In genomic region chr2:126886201-126886905, GRCh38 we compare ENCODE assay signal across 9 cellular contexts. TPM values are rescaled to one million over a fixed set of nuclear protein-coding genes. Genes with fewer than 3 reads are reported as not detected.
DNase-seq lines count a peak whose midpoint lies in the region; ATAC-seq and TF ChIP-seq lines count a peak whose summit lies in the region.
"Had no signal": no experiment of that assay in that cellular context is flagged by ENCODE, and none has a peak within 500 bp of the region (broad histone marks: within the 10 kb centered on the region; RNA-seq: fewer than 3 reads in every experiment).

No MANE protein-coding gene starts in this region.

- TF ChIP-seq CTCF in OCI-LY7 (conservative IDR thresholded peaks at IDR 0.05; ENCODE audit: low read length) (peak; percentile 65), astrocyte of the spinal cord (IDR thresholded peaks at IDR 0.05; ENCODE audit: low read depth, low read length) (peak; percentile 58), spleen (IDR thresholded peaks at IDR 0.05 in 8 of 11, conservative IDR thresholded peaks at IDR 0.05 in 3 of 11) (peak in 10 of 11 experiments; percentile 24 to 75 (median 56))

- H2AFZ ChIP-seq in OCI-LY7 (ENCODE audit: low read length), result no peak overlapping the region

- WGBS in spleen, 5 donors, result 2 to 5% (median 3%) methylated on average over 11 to 40 of the region's 40 CpGs

- no peak overlapping the region for H3K4me3 ChIP-seq in OCI-LY7 (ENCODE audit: low read depth, low read length, poor library complexity, severe bottlenecking)
- peak overlapping the region; percentile 17 for H3K4me3 ChIP-seq in astrocyte of the spinal cord (ENCODE audit: low read depth, low read length)
- H3K4me3 ChIP-seq in spleen, result peak overlapping the region; percentile 7 to 61 (median 23)

- no peaks in the 10 kb centered on the region for H3K36me3 Mint-ChIP-seq in immature natural killer cell

- TF ChIP-seq POLR2A in spleen (IDR thresholded peaks at IDR 0.05), result no peak

- ATAC-seq in GM18498 (IDR thresholded peaks at IDR 0.05; ENCODE audit: unreplicated experiment) (peak; percentile 74), HG02610 (IDR thresholded peaks at IDR 0.05; ENCODE audit: unreplicated experiment) (peak; percentile 70), HG02763 (IDR thresholded peaks at IDR 0.05; ENCODE audit: unreplicated experiment) (no peak)

- in situ Hi-C loops in astrocyte of the spinal cord (cut with HindIII; ENCODE audit: low sequenced_read_pairs), result no loop called here

- DNase-seq in OCI-LY7 (ENCODE audit: low spot score) (peak; percentile 38), astrocyte of the spinal cord (ENCODE audit: low read depth, low spot score) (peak; percentile 12), immature natural killer cell (peak in 2 of 3 donors; percentile 2 to 18), spleen (peak; percentile 84), NCI-H510A (lab: John Stamatoyannopoulos, UW) (no peak)

- H3K27me3 ChIP-seq in spleen (replicated peaks in 1 of 7), result peaks cover 0 to 43% (median 11%) of the 10 kb centered on the region in 7 donors

- H3K4me1 Mint-ChIP-seq in immature natural killer cell, result peaks cover 0 to 3% of the 10 kb centered on the region in 2 donors

- no TSS peak for BruUV-seq in OCI-LY7 (replicated peaks; lab: Mats Ljungman, UMichigan)

- H3K9me3 ChIP-seq in OCI-LY7 (ENCODE audit: low read length) (no peaks in the 10 kb centered on the region), spleen (no peaks in the 10 kb centered on the region)

- H3K79me2 ChIP-seq in OCI-LY7 (ENCODE audit: insufficient read depth, low read depth, low read length), result no peaks in the 10 kb centered on the region

- H3K27me3 Mint-ChIP-seq in immature natural killer cell (ENCODE audit: low read depth in 3 of 3), result peaks cover 6 to 10% (median 7%) of the 10 kb centered on the region in 3 donors

- no peak overlapping the region for H3K27ac Mint-ChIP-seq in immature natural killer cell

- H3K27ac ChIP-seq in OCI-LY7 (ENCODE audit: low read depth, low read length, poor library complexity, severe bottlenecking), result no peak overlapping the region
- H3K27ac ChIP-seq in spleen, result no peak overlapping the region

- H3K4me1 ChIP-seq in OCI-LY7 (ENCODE audit: insufficient read depth, low read length, poor library complexity, severe bottlenecking) (no peaks in the 10 kb centered on the region), spleen (peaks cover 0 to 15% (median 9%) of the 10 kb centered on the region in 6 donors)

- no peaks in the 10 kb centered on the region for H3K9me2 ChIP-seq in OCI-LY7 (ENCODE audit: insufficient read depth, low read length)

- peaks cover 0 to 2% (median 0%) of the 10 kb centered on the region in 6 donors for H3K9me3 Mint-ChIP-seq in immature natural killer cell

- H3K4me2 ChIP-seq in OCI-LY7 (ENCODE audit: low read length), result no peak overlapping the region

- H3K36me3 ChIP-seq in OCI-LY7 (ENCODE audit: insufficient read depth, low read length) (no peaks in the 10 kb centered on the region), spleen (no peaks in the 10 kb centered on the region)

- POLR2A ChIA-PET in OCI-LY7 (lab: Charles Lee), result interaction anchor here (0.6 kb wide), 1 partner anchor 183 kb away, joined by 3 read pairs; no protein-coding TSS in a partner anchor

- peak overlapping the region in 1 of 5 donors; percentile 18 for H3K4me3 Mint-ChIP-seq in immature natural killer cell

- CTCF ChIA-PET in OCI-LY7 (lab: Charles Lee; ENCODE audit: unreplicated experiment), result no interaction called here

- H4K20me1 ChIP-seq in OCI-LY7 (ENCODE audit: insufficient read depth, low read length), result no peaks in the 10 kb centered on the region

- intact Hi-C loops in OCI-LY7 (cut with micrococcal nuclease; ENCODE audit: unreplicated experiment) (no loop called here), spleen (cut with DNase I; ENCODE audit: low total_unique reads) (no loop called here)

RNA-seq across cellular contexts. Expression of gene TEX51, which starts 12.3 kb away (rescaled TPM):
- not detected in 2 replicates for total RNA-seq in OCI-LY7 (2014; rRNA removed; shearing (Covaris generic))
- not detected in 2 replicates for total RNA-seq in OCI-LY7 (2022)
- polyA plus RNA-seq in immature natural killer cell, result not detected
- not detected for total RNA-seq in spleen
- polyA plus RNA-seq in spleen, result not detected
- total RNA-seq: dermis microvascular lymphatic vessel endothelial cell had no signal
